6 cellular contexts compared by ENCODE assay signal in genomic region chr11:94494200-94494545, GRCh38. TPM values are rescaled to one million over a fixed set of nuclear protein-coding genes. Genes with fewer than 3 reads are reported as not detected.
DNase-seq lines count a peak whose midpoint lies in the region; ATAC-seq and TF ChIP-seq lines count a peak whose summit lies in the region.

No MANE protein-coding gene starts in this region.

- peaks cover 21% of the 10 kb centered on the region for H3K4me1 ChIP-seq in body of pancreas

- H3K4me3 ChIP-seq in body of pancreas, result peak overlapping the region; percentile 58 to 81
- H3K4me3 ChIP-seq in neural cell (ENCODE audit: low read length), result peak overlapping the region; percentile 83

- peak overlapping the region; percentile 76 for H3K9ac ChIP-seq in neural cell (ENCODE audit: low read length)

- no peaks in the 10 kb centered on the region for H4K20me1 ChIP-seq in neural cell (ENCODE audit: insufficient read depth)

- H3K27ac ChIP-seq in body of pancreas (peak overlapping the region; percentile 12 to 85 (median 71)), neural cell (ENCODE audit: low read length) (peak overlapping the region; percentile 61)

- peak overlapping the region; percentile 96 for H2AFZ ChIP-seq in neural cell (ENCODE audit: low read depth, low read length)

- H3K4me2 ChIP-seq in neural cell (ENCODE audit: low read length), result peak overlapping the region; percentile 96

- H3K9me3 ChIP-seq in body of pancreas (no peaks in the 10 kb centered on the region), neural cell (ENCODE audit: low read length) (no peaks in the 10 kb centered on the region)

- no peaks in the 10 kb centered on the region for H3K27me3 ChIP-seq in body of pancreas
- no peaks in the 10 kb centered on the region for H3K27me3 ChIP-seq in neural cell (ENCODE audit: insufficient read depth, low read depth, low read length)

- no peak for DNase-seq in body of pancreas
- DNase-seq in cerebellar nuclear complex (lab: John Stamatoyannopoulos, UW), result no peak
- no peak for DNase-seq in dedifferentiated amniotic fluid mesenchymal stem cell (ENCODE audit: extremely low spot score)

- intact Hi-C loops in body of pancreas (cut with DNase I), result no loop called here

- peak in 1 of 3 donors; percentile 0 for TF ChIP-seq POLR2A in body of pancreas (IDR thresholded peaks at IDR 0.05)

- peaks cover 9% of the 10 kb centered on the region for H3K79me2 ChIP-seq in neural cell (replicated peaks; ENCODE audit: insufficient read depth, low read length)

- peaks cover 5 to 14% of the 10 kb centered on the region in 2 donors for H3K36me3 ChIP-seq in body of pancreas (replicated peaks in 1 of 2; ENCODE audit: insufficient read depth in 1 of 2, low read depth in 2 of 2)
- H3K36me3 ChIP-seq in neural cell (ENCODE audit: insufficient read depth, low read length), result peaks cover 5% of the 10 kb centered on the region

- no peak for TF ChIP-seq EP300 in neural cell (conservative IDR thresholded peaks at IDR 0.05; ENCODE audit: poor library complexity, severe bottlenecking)

- no peaks in the 10 kb centered on the region for H3F3A ChIP-seq in neural cell (ENCODE audit: insufficient read depth, low read length, poor library complexity, severe bottlenecking)

- no peak for TF ChIP-seq CTCF in body of pancreas (IDR thresholded peaks at IDR 0.05)
- TF ChIP-seq CTCF in neural cell (IDR thresholded peaks at IDR 0.05; ENCODE audit: poor library complexity, severe bottlenecking), result no peak

- 0% methylated on average over 3 to 10 of the region's 10 CpGs for WGBS in body of pancreas, 2 donors

- no peak for TF ChIP-seq RAD21 in neural cell (conservative IDR thresholded peaks at IDR 0.05)

- ATAC-seq in GM18873 (IDR thresholded peaks at IDR 0.05; ENCODE audit: low FRiP score, unreplicated experiment) (peak; percentile 45), HG03103 (IDR thresholded peaks at IDR 0.05; ENCODE audit: low read depth, unreplicated experiment) (peak; percentile 48), body of pancreas (peak; percentile 62)

- no peaks in the 10 kb centered on the region for H3K9me2 ChIP-seq in neural cell (ENCODE audit: insufficient read depth, low read length)

TF ChIP-seq in neural cell, 6 proteins besides CTCF, POLR2A, EP300 and RAD21:
- no peak for TF ChIP-seq EZH2 (IDR thresholded peaks at IDR 0.05; ENCODE audit: borderline replicate concordance, insufficient read depth, low read length, poor library complexity, severe bottlenecking)
- TF ChIP-seq SMC3 (conservative IDR thresholded peaks at IDR 0.05; ENCODE audit: poor library complexity), result no peak
- TF ChIP-seq POLR2AphosphoS5 (IDR thresholded peaks at IDR 0.05), result no peak
- no peak for TF ChIP-seq MXI1 (conservative IDR thresholded peaks at IDR 0.05; ENCODE audit: poor library complexity, severe bottlenecking)
- no peak for TF ChIP-seq REST (IDR thresholded peaks at IDR 0.05; ENCODE audit: borderline replicate concordance)
- no peak for TF ChIP-seq TAF1 (IDR thresholded peaks at IDR 0.05; ENCODE audit: low read depth)

RNA-seq across cellular contexts. Expression of gene ANKRD49, which starts 0.4 kb away (rescaled TPM):
- 10 to 100 TPM; 12.5 to 13.5 TPM for total RNA-seq in body of pancreas
- polyA plus RNA-seq in neural cell, result 49.2 and 54.6 TPM in 2 replicates
- 30.9 and 32.6 TPM in 2 replicates for polyA minus RNA-seq in neural cell

RNA-seq across cellular contexts. Expression of gene MRE11, which starts 0.5 kb away (rescaled TPM):
- 10 to 100 TPM in 1 of 2 donors, 1 to 10 TPM in 1; 9.2 to 18.9 TPM for total RNA-seq in body of pancreas
- polyA plus RNA-seq in neural cell, result 4.3 and 5.1 TPM in 2 replicates
- 11.9 and 15.3 TPM in 2 replicates for polyA minus RNA-seq in neural cell

RNA-seq across cellular contexts. Expression of gene C11orf97, which starts 18.1 kb away (rescaled TPM):
- not detected for total RNA-seq in body of pancreas
- polyA plus RNA-seq in neural cell, result 0.47 TPM in 1 of 2 replicates, not detected in the other
- not detected in 2 replicates for polyA minus RNA-seq in neural cell

RNA-seq across cellular contexts. Expression of gene FUT4, which starts 49.5 kb away (rescaled TPM):
- total RNA-seq in body of pancreas, result 10 to 100 TPM; 10.5 to 13.5 TPM
- 0.62 and 1.1 TPM in 2 replicates for polyA plus RNA-seq in neural cell
- polyA minus RNA-seq in neural cell, result 2.2 and 2.5 TPM in 2 replicates
